31 cellular contexts compared by ENCODE assay signal in genomic region chr20:497979-498378, GRCh38.
"Had no signal": no experiment of that assay in that cellular context is flagged by ENCODE, and none has a peak within 500 bp of the region (broad histone marks: within the 10 kb centered on the region; RNA-seq: fewer than 3 reads in every experiment).

No MANE protein-coding gene starts in this region.

- DNase-seq: activated B cell treated with CpG ODN at 0.5 μM for 24 hours; activated CD4-positive, alpha-beta memory T cell treated with anti-CD3 and anti-CD28 coated beads for 36 hours; activated CD4-positive, alpha-beta T cell treated with anti-CD3 and anti-CD28 coated beads for 4 hours; activated CD4-positive, alpha-beta T cell treated with anti-CD3 and anti-CD28 coated beads, Interleukin-2, amount 50 U/mL, for 1 hour; activated CD4-positive, CD25-positive, alpha-beta regulatory T cell treated with anti-CD3 and anti-CD28 coated beads, Interleukin-2, amount 50 U/mL, for 72 hours; activated CD8-positive, alpha-beta memory T cell treated with anti-CD3 and anti-CD28 coated beads, Interleukin-2, amount 50 U/mL, for 4 hours; activated effector memory CD4-positive, alpha-beta T cell treated with anti-CD3 and anti-CD28 coated beads, Interleukin-2, amount 50 U/mL, for 16 hours; activated naive CD4-positive, alpha-beta T cell; activated naive CD4-positive, alpha-beta T cell treated with anti-CD3 and anti-CD28 coated beads, Interleukin-2, amount 50 U/mL, for 16 hours; activated naive CD8-positive, alpha-beta T cell treated with anti-CD3 and anti-CD28 coated beads for 36 hours; activated T-cell treated with anti-CD3 and anti-CD28 coated beads for 4 hours; activated T-cell treated with anti-CD3 and anti-CD28 coated beads, Interleukin-2, amount 50 U/mL, for 48 hours; amygdala; NCI-H1092 treated with DMSO at 0.1 percent for 48 hours; NCI-H1417 treated with DMSO at 0.1 percent for 48 hours; NCI-H187 treated with DMSO at 0.1 percent for 48 hours; NCI-H2081 treated with DMSO at 0.1 percent for 48 hours; NCI-H226; NCI-H446 treated with DMSO at 0.1 percent for 48 hours; NCI-H524; NK-92 treated with Interleukin-12 subunit alpha and Interleukin-12 subunit beta, amount 100 ng/mL, for 24 hours; Right ventricle myocardium superior; SW 1271; T-helper 1 cell; T-helper 2 cell; T-helper 9 cell had no signal

- H3K4me3 ChIP-seq: ascending aorta, cardiac muscle cell had no signal

- ATAC-seq: activated T-helper 17 cell treated with anti-CD3 and anti-CD28 coated beads, Interleukin-2, amount 50 U/mL, for 72 hours had no signal

- H3K4me3 Mint-ChIP-seq: activated B cell treated with CpG ODN at 0.5 μM for 24 hours; activated CD4-positive, alpha-beta memory T cell treated with anti-CD3 and anti-CD28 coated beads for 36 hours; activated naive CD8-positive, alpha-beta T cell treated with anti-CD3 and anti-CD28 coated beads for 36 hours; activated T-helper 17 cell treated with anti-CD3 and anti-CD28 coated beads, Interleukin-2, amount 50 U/mL, for 72 hours; central memory CD8-positive, alpha-beta T cell had no signal

- H3K4me1 ChIP-seq: ascending aorta had no signal

- H3K27me3 ChIP-seq: ascending aorta, cardiac muscle cell had no signal

- H3K9ac ChIP-seq: KMS-11 had no signal

- H3K27ac Mint-ChIP-seq: activated CD4-positive, alpha-beta memory T cell treated with anti-CD3 and anti-CD28 coated beads for 36 hours; activated naive CD8-positive, alpha-beta T cell treated with anti-CD3 and anti-CD28 coated beads for 36 hours; activated T-helper 17 cell treated with anti-CD3 and anti-CD28 coated beads, Interleukin-2, amount 50 U/mL, for 72 hours had no signal

- H3K4me2 ChIP-seq: KMS-11 had no signal

- H3K4me1 Mint-ChIP-seq: activated B cell treated with CpG ODN at 0.5 μM for 24 hours; central memory CD8-positive, alpha-beta T cell had no signal

- H3K27ac ChIP-seq: ascending aorta, cardiac muscle cell, KMS-11 had no signal

- H3K9me3 Mint-ChIP-seq: activated B cell treated with CpG ODN at 0.5 μM for 24 hours; activated CD4-positive, alpha-beta memory T cell treated with anti-CD3 and anti-CD28 coated beads for 36 hours; activated naive CD8-positive, alpha-beta T cell treated with anti-CD3 and anti-CD28 coated beads for 36 hours; activated T-helper 17 cell treated with anti-CD3 and anti-CD28 coated beads, Interleukin-2, amount 50 U/mL, for 72 hours; central memory CD8-positive, alpha-beta T cell had no signal

- H3K27me3 Mint-ChIP-seq: activated B cell treated with CpG ODN at 0.5 μM for 24 hours; activated CD4-positive, alpha-beta memory T cell treated with anti-CD3 and anti-CD28 coated beads for 36 hours; activated naive CD8-positive, alpha-beta T cell treated with anti-CD3 and anti-CD28 coated beads for 36 hours; activated T-helper 17 cell treated with anti-CD3 and anti-CD28 coated beads, Interleukin-2, amount 50 U/mL, for 72 hours; central memory CD8-positive, alpha-beta T cell had no signal

- H3K9me3 ChIP-seq: ascending aorta had no signal
